Comparison of ENCODE assay signal across 18 cellular contexts in the genomic region with DNA sequence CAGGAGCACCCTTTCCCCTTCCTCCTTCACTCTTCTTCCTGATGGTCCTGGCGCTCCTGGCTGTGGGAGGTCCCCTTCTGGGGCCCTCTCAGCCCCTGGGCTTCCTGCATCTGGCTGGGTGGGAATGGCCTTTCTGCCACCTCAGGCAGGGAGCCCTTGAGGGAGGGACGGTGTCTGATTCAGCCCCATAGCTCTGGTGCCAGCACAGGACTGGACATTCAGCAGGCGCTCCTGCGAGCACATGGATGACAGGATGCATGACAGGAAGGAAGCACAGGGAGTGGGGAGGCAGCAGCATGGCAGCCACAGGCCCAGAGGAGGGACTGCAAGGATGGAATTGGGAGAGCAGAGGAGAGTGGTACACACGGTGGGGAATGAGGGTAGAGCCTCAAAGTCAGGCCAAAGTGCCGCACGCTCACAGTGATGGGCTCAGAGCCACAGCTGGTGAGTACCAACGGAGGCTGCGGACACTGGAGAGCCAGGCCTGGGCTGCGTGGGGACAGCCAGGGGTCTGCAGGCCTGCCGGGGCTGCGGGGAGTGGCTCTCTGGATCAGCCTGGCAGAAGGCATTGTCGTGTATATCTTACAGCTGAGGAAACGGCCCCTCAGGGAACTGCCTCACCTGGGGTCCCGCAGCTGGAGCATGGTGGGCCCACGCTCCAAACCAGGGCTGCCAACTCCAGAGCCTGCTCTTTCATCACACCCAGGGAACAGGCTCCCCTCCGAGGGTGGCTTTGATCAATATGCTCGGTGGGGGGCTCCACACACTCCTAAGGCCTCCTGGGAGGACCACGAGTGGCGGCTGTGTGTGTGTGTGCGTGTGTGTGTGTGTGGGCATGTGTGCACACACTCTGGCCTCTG. TPM values are rescaled to one million over a fixed set of nuclear protein-coding genes. Genes with fewer than 3 reads are reported as not detected.
DNase-seq lines count a peak whose midpoint lies in the region; ATAC-seq and TF ChIP-seq lines count a peak whose summit lies in the region.
"Had no signal": no experiment of that assay in that cellular context is flagged by ENCODE, and none has a peak within 500 bp of the region (broad histone marks: within the 10 kb centered on the region; RNA-seq: fewer than 3 reads in every experiment).

No MANE protein-coding gene starts in this region.

- H3K36me3 Mint-ChIP-seq in neural progenitor cell: no peaks in the 10 kb centered on the region
- H3K36me3 Mint-ChIP-seq: activated naive CD8-positive, alpha-beta T cell treated with anti-CD3 and anti-CD28 coated beads, Interleukin-2, amount 10 ng/mL, durations not matched to agents 7 days and 5 days; brain; mesothelial cell of epicardium had no signal

- no peaks in the 10 kb centered on the region for H3F3A ChIP-seq in neural progenitor cell (ENCODE audit: low read depth)

- no peaks in the 10 kb centered on the region for H3K9me3 Mint-ChIP-seq in neural progenitor cell
- H3K9me3 Mint-ChIP-seq: activated naive CD8-positive, alpha-beta T cell treated with anti-CD3 and anti-CD28 coated beads, Interleukin-2, amount 10 ng/mL, durations not matched to agents 7 days and 5 days; activated T-cell treated with anti-CD3 and anti-CD28 coated beads, Interleukin-2, amount 50 U/mL, for 72 hours; mesothelial cell of epicardium had no signal

- no peak for ATAC-seq in HG03175 (IDR thresholded peaks at IDR 0.05; ENCODE audit: unreplicated experiment)
- ATAC-seq: activated T-cell treated with anti-CD3 and anti-CD28 coated beads, Interleukin-2, amount 50 U/mL, for 72 hours; gastrocnemius medialis had no signal

- H3K27me3 ChIP-seq in BE2C (no peaks in the 10 kb centered on the region), neural progenitor cell (no peaks in the 10 kb centered on the region)
- H3K27me3 ChIP-seq: gastrocnemius medialis had no signal

- H3K9me3 ChIP-seq in BE2C (no peaks in the 10 kb centered on the region), HEK293 (ENCODE audit: control insufficient read depth, insufficient read depth, low read depth, low read length) (no peaks in the 10 kb centered on the region), neural progenitor cell (ENCODE audit: low read depth) (no peaks in the 10 kb centered on the region)
- H3K9me3 ChIP-seq: Caco-2, gastrocnemius medialis had no signal

- peaks cover 7% of the 10 kb centered on the region for H3K4me1 ChIP-seq in BE2C
- no peaks in the 10 kb centered on the region for H3K4me1 ChIP-seq in HEK293 (ENCODE audit: control insufficient read depth, insufficient read depth, low read length)
- H3K4me1 ChIP-seq in neural progenitor cell: peaks cover 27% of the 10 kb centered on the region
- H3K4me1 ChIP-seq: gastrocnemius medialis had no signal

- DNase-seq in BE2C (peak; percentile 51), dermis blood vessel endothelial cell (peak; percentile 27), neural progenitor cell (ENCODE audit: low spot score) (no peak), activated gamma-delta T cell treated with Interleukin-2 at 50 U/mL for 16 hours (no peak), cerebellar cortex (ENCODE audit: low spot score) (no peak)
- DNase-seq in activated effector memory CD4-positive, alpha-beta T cell treated with anti-CD3 and anti-CD28 coated beads, Interleukin-2, amount 50 U/mL, for 16 hours: no peak
- DNase-seq: activated naive CD8-positive, alpha-beta T cell treated with anti-CD3 and anti-CD28 coated beads, Interleukin-2, amount 10 ng/mL, durations not matched to agents 7 days and 5 days; activated T-cell treated with anti-CD3 and anti-CD28 coated beads, Interleukin-2, amount 50 U/mL, for 72 hours; Caco-2; gastrocnemius medialis; NCI-H1092 treated with DMSO at 0.1 percent for 48 hours; NCI-H524; SHP77 had no signal

- H3K9ac ChIP-seq in neural progenitor cell: no peak overlapping the region

- TF ChIP-seq CTCF in BE2C (IDR thresholded peaks at IDR 0.05; ENCODE audit: low read depth, low read length) (no peak), HEK293 (tag by site-specific recombination; IDR thresholded peaks at IDR 0.05) (no peak), neural progenitor cell (IDR thresholded peaks at IDR 0.05) (no peak)

- H3K4me3 Mint-ChIP-seq in neural progenitor cell: no peak overlapping the region
- H3K4me3 Mint-ChIP-seq: activated naive CD8-positive, alpha-beta T cell treated with anti-CD3 and anti-CD28 coated beads, Interleukin-2, amount 10 ng/mL, durations not matched to agents 7 days and 5 days; activated T-cell treated with anti-CD3 and anti-CD28 coated beads, Interleukin-2, amount 50 U/mL, for 72 hours; brain; mesothelial cell of epicardium had no signal

- H3K36me3 ChIP-seq in BE2C (no peaks in the 10 kb centered on the region), HEK293 (ENCODE audit: control insufficient read depth in 2 of 2, insufficient read depth in 1 of 2, low read length in 2 of 2) (no peaks in the 10 kb centered on the region), neural progenitor cell (no peaks in the 10 kb centered on the region)
- H3K36me3 ChIP-seq: gastrocnemius medialis had no signal

- peaks cover 45% of the 10 kb centered on the region for H3K4me1 Mint-ChIP-seq in neural progenitor cell

- H3K27ac Mint-ChIP-seq in neural progenitor cell: peak overlapping the region; percentile 88
- H3K27ac Mint-ChIP-seq: activated naive CD8-positive, alpha-beta T cell treated with anti-CD3 and anti-CD28 coated beads, Interleukin-2, amount 10 ng/mL, durations not matched to agents 7 days and 5 days; activated T-cell treated with anti-CD3 and anti-CD28 coated beads, Interleukin-2, amount 50 U/mL, for 72 hours; mesothelial cell of epicardium had no signal

- H3K27me3 Mint-ChIP-seq in neural progenitor cell (ENCODE audit: insufficient read depth, low read depth): peaks cover 10% of the 10 kb centered on the region

- peak overlapping the region; percentile 17 for H2AFZ ChIP-seq in neural progenitor cell (replicated peaks)

- no peaks in the 10 kb centered on the region for H3K79me2 ChIP-seq in neural progenitor cell (ENCODE audit: low read depth)

- H3K4me3 ChIP-seq in BE2C (ENCODE audit: low read depth, low read length) (no peak overlapping the region), HEK293 (ENCODE audit: low read depth, low read length) (no peak overlapping the region), neural progenitor cell (no peak overlapping the region)
- H3K4me3 ChIP-seq: gastrocnemius medialis had no signal

- H4K20me1 ChIP-seq in neural progenitor cell (ENCODE audit: low read depth): no peaks in the 10 kb centered on the region

- CTCF ChIA-PET in HEK293 (lab: Yijun Ruan, JAX): interaction anchor here (1.5 kb wide), 1 partner anchor 32 kb away, joined by 4 read pairs; no protein-coding TSS in a partner anchor

- H3K4me2 ChIP-seq in neural progenitor cell: no peak overlapping the region

- H3K27ac ChIP-seq in HEK293 (ENCODE audit: extremely low read depth, low read depth, low read length) (no peak overlapping the region), neural progenitor cell (no peak overlapping the region)
- H3K27ac ChIP-seq: gastrocnemius medialis, VCaP had no signal

- POLR2A ChIA-PET in HEK293 (lab: Yijun Ruan, JAX): no interaction called here

TF ChIP-seq in HEK293, 187 proteins besides CTCF, POLR2A, EP300 and RAD21:
- TF ChIP-seq, protein P1, sequence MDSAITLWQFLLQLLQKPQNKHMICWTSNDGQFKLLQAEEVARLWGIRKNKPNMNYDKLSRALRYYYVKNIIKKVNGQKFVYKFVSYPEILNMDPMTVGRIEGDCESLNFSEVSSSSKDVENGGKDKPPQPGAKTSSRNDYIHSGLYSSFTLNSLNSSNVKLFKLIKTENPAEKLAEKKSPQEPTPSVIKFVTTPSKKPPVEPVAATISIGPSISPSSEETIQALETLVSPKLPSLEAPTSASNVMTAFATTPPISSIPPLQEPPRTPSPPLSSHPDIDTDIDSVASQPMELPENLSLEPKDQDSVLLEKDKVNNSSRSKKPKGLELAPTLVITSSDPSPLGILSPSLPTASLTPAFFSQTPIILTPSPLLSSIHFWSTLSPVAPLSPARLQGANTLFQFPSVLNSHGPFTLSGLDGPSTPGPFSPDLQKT (IDR thresholded peaks at IDR 0.05; ENCODE audit: borderline replicate concordance, low read depth, low read length): no peak
- peak; percentile 29; the same call in 1 of the 2 replicates for TF ChIP-seq GLIS1 (tag by site-specific recombination; IDR thresholded peaks at IDR 0.05)
- peak; percentile 71 for TF ChIP-seq ZIC2 (tag by site-specific recombination; IDR thresholded peaks at IDR 0.05)
- TF ChIP-seq ZNF658 (tag by site-specific recombination; IDR thresholded peaks at IDR 0.05): no peak
- TF ChIP-seq OSR2 (tag by site-specific recombination; IDR thresholded peaks at IDR 0.05): no peak
- TF ChIP-seq, protein P2, sequence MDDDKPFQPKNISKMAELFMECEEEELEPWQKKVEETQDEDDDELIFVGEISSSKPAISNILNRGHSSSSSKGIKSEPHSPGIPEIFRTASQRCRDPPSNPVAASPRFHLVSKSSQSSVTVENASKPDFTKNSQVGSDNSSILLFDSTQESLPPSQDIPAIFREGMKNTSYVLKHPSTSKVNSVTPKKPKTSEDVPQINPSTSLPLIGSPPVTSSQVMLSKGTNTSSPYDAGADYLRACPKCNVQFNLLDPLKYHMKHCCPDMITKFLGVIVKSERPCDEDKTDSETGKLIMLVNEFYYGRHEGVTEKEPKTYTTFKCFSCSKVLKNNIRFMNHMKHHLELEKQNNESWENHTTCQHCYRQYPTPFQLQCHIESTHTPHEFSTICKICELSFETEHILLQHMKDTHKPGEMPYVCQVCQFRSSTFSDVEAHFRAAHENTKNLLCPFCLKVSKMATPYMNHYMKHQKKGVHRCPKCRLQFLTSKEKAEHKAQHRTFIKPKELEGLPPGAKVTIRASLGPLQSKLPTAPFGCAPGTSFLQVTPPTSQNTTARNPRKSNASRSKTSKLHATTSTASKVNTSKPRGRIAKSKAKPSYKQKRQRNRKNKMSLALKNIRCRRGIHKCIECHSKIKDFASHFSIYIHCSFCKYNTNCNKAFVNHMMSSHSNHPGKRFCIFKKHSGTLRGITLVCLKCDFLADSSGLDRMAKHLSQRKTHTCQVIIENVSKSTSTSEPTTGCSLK (tag by site-specific recombination; IDR thresholded peaks at IDR 0.05): no peak
- TF ChIP-seq ZNF473 (tag by site-specific recombination; IDR thresholded peaks at IDR 0.05): no peak
- 0 out of 2 replicates have a peak, but pooled peaks have one; percentile 21 for TF ChIP-seq HOXD13 (CRISPR knock-in tag; IDR thresholded peaks at IDR 0.05; ENCODE audit: borderline replicate concordance)
- no peak for TF ChIP-seq SCRT1 (tag by site-specific recombination; IDR thresholded peaks at IDR 0.05; ENCODE audit: borderline replicate concordance)

RNA-seq across cellular contexts. Expression of a gene that starts 51.3 kb away (rescaled TPM):
- 5.9 TPM for polyA plus RNA-seq in BE2C (2012; ENCODE audit: insufficient read depth, insufficient read length, low read depth)
- total RNA-seq in dermis blood vessel endothelial cell (25.0 and 50.2 TPM in 2 replicates), neural progenitor cell (ENCODE audit: low replicate concordance) (3.5 and 9.0 TPM in 2 replicates)

Comparison
In these comparisons a context has a peak if more than half of its experiments do, and no peak if none do; other contexts are left out.
1. DNase-seq: peak in BE2C (single experiment) and dermis blood vessel endothelial cell (single experiment); none in neural progenitor cell (single experiment), activated gamma-delta T cell treated with Interleukin-2 at 50 U/mL for 16 hours (single experiment), activated effector memory CD4-positive, alpha-beta T cell treated with anti-CD3 and anti-CD28 coated beads, Interleukin-2, amount 50 U/mL, for 16 hours (single experiment) and cerebellar cortex (single experiment).